8 cellular contexts compared by ENCODE assay signal in the genomic region with DNA sequence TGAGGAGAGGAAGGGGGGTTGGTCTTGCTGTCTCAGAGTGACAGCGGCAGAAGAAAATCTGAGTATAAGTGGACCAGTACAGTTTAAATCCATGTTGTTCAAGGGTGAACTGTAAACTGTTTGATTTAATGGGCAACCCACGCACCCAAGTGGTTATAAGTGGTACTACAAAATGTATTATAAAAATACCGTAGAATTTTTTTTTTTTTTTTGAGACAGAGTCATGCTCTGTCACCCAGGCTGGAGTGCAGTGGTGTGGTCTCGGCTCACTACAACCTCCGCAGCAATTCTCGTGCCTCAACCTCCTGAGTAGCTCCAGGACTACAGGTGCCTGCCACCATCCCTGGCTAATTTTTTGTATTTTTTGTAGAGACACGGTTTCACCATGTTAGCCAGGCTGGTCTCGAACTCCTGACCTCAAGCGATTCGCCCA. TPM values are rescaled to one million over a fixed set of nuclear protein-coding genes. Genes with fewer than 3 reads are reported as not detected.
A peak's percentile ranks its signal among the peaks of the same experiment; 100 is the strongest.
DNase-seq lines count a peak whose midpoint lies in the region; ATAC-seq and TF ChIP-seq lines count a peak whose summit lies in the region.

No MANE protein-coding gene starts in this region.

- TF ChIP-seq CTCF in hepatocyte (IDR thresholded peaks at IDR 0.05; ENCODE audit: poor library complexity): peak; percentile 53

- H3K9me3 Mint-ChIP-seq in activated naive CD8-positive, alpha-beta T cell treated with anti-CD3 and anti-CD28 coated beads for 36 hours: no peaks in the 10 kb centered on the region

- H3K4me2 ChIP-seq in hepatocyte: no peak overlapping the region

- H3K27ac ChIP-seq in hepatocyte: no peak overlapping the region

- no peak for ATAC-seq in HG03439 (IDR thresholded peaks at IDR 0.05; ENCODE audit: unreplicated experiment)
- ATAC-seq in HG02588 (IDR thresholded peaks at IDR 0.05; ENCODE audit: unreplicated experiment): no peak

- DNase-seq in DMS53 (lab: John Stamatoyannopoulos, UW) (peak; percentile 89), OCI-M2 (lab: John Stamatoyannopoulos, UW; ENCODE audit: unreplicated experiment) (peak; percentile 13), hepatocyte (ENCODE audit: low spot score) (peak; percentile 75)
- peak; percentile 54 for DNase-seq in Jurkat, Clone E6-1 (ENCODE audit: low read depth, low spot score)
- peak; percentile 22 for DNase-seq in activated naive CD8-positive, alpha-beta T cell treated with anti-CD3 and anti-CD28 coated beads for 36 hours
- peak; percentile 24 for DNase-seq in stimulated activated CD4-positive, alpha-beta T cell treated with anti-CD3 and anti-CD28 coated beads, Interleukin-2, amount 100 ng/mL, for 4 hours (ENCODE audit: low read depth)

- H3K4me1 Mint-ChIP-seq in activated naive CD8-positive, alpha-beta T cell treated with anti-CD3 and anti-CD28 coated beads for 36 hours: peaks cover 22% of the 10 kb centered on the region

- WGBS in hepatocyte (ENCODE audit: low lambda C conversion rate, missing lambda C conversion rate): 69% methylated on average over 10 of the region's 10 CpGs

- no peak overlapping the region for H3K4me3 ChIP-seq in Jurkat, Clone E6-1 (ENCODE audit: low read length)
- no peak overlapping the region for H3K4me3 ChIP-seq in hepatocyte

- no peaks in the 10 kb centered on the region for H3K9me2 ChIP-seq in hepatocyte (replicated peaks; ENCODE audit: insufficient read depth)

- peaks cover 15% of the 10 kb centered on the region for H3K4me1 ChIP-seq in hepatocyte (ENCODE audit: insufficient read depth)

- no peaks in the 10 kb centered on the region for H4K20me1 ChIP-seq in hepatocyte (ENCODE audit: insufficient read depth, poor library complexity, severe bottlenecking)

- peaks cover 13% of the 10 kb centered on the region for H3K36me3 Mint-ChIP-seq in activated naive CD8-positive, alpha-beta T cell treated with anti-CD3 and anti-CD28 coated beads for 36 hours

- no peaks in the 10 kb centered on the region for H3K9me3 ChIP-seq in hepatocyte (ENCODE audit: low read depth)

- H3K27me3 Mint-ChIP-seq in activated naive CD8-positive, alpha-beta T cell treated with anti-CD3 and anti-CD28 coated beads for 36 hours: no peaks in the 10 kb centered on the region

- H2AFZ ChIP-seq in hepatocyte: no peak overlapping the region

- H3K27me3 ChIP-seq in hepatocyte: no peaks in the 10 kb centered on the region

- H3K4me3 Mint-ChIP-seq in activated naive CD8-positive, alpha-beta T cell treated with anti-CD3 and anti-CD28 coated beads for 36 hours: no peak overlapping the region

- H3K27ac Mint-ChIP-seq in activated naive CD8-positive, alpha-beta T cell treated with anti-CD3 and anti-CD28 coated beads for 36 hours: no peak overlapping the region

- peaks cover 18% of the 10 kb centered on the region for H3K79me2 ChIP-seq in hepatocyte

- no peaks in the 10 kb centered on the region for H3K36me3 ChIP-seq in hepatocyte (replicated peaks; ENCODE audit: insufficient read depth, low read depth)

RNA-seq across cellular contexts. Expression of a gene that starts 2.1 kb away (rescaled TPM):
- not detected for polyA plus RNA-seq in Jurkat, Clone E6-1 (2012; ENCODE audit: insufficient read depth, insufficient read length)
- total RNA-seq in activated naive CD8-positive, alpha-beta T cell treated with anti-CD3 and anti-CD28 coated beads for 36 hours: 10 to 100 TPM; 34.9 to 40.5 TPM
- total RNA-seq in hepatocyte: 19.1 and 25.0 TPM in 2 replicates
- 67.3 and 73.5 TPM in 2 replicates for polyA plus RNA-seq in hepatocyte

RNA-seq across cellular contexts. Expression of a gene that starts 40.1 kb away (rescaled TPM):
- polyA plus RNA-seq in Jurkat, Clone E6-1 (2012; ENCODE audit: insufficient read depth, insufficient read length): 26.9 TPM
- total RNA-seq in activated naive CD8-positive, alpha-beta T cell treated with anti-CD3 and anti-CD28 coated beads for 36 hours: 10 to 100 TPM; 71.2 to 80.8 TPM
- total RNA-seq in hepatocyte: 16.4 and 17.5 TPM in 2 replicates
- 7.7 and 9.7 TPM in 2 replicates for polyA plus RNA-seq in hepatocyte

Comparison
In these comparisons a context has a peak if more than half of its experiments do, and no peak if none do; other contexts are left out.
1. DNase-seq: peak in every context shown above with its lines; median percentile 89 in DMS53; 75 in hepatocyte; 54 in Jurkat, Clone E6-1; 24 in stimulated activated CD4-positive, alpha-beta T cell treated with anti-CD3 and anti-CD28 coated beads, Interleukin-2, amount 100 ng/mL, for 4 hours; 22 in activated naive CD8-positive, alpha-beta T cell treated with anti-CD3 and anti-CD28 coated beads for 36 hours; 13 in OCI-M2.